ENCODE assay signal across 8 cellular contexts in the genomic region with DNA sequence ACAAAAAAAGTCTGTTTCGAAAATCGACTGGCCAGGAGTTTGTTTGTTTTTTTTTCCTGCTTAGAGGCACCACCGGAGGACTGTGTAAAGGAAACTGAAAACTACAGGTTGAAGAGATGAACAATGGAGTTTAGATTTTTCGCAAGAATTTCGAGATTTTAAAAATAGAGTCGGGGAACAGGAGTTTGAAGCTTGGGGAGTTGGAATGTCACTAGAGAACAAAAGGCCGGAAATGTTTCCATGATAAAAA. TPM values are rescaled to one million over a fixed set of nuclear protein-coding genes. Genes with fewer than 3 reads are reported as not detected.
DNase-seq lines count a peak whose midpoint lies in the region; ATAC-seq and TF ChIP-seq lines count a peak whose summit lies in the region.

No MANE protein-coding gene starts in this region.

- H3K9ac ChIP-seq in SK-N-MC (ENCODE audit: insufficient read length): peak overlapping the region; percentile 68
- H3K9ac ChIP-seq in fibroblast of lung (ENCODE audit: insufficient read depth, low read length): peak overlapping the region; percentile 74

- H3K4me2 ChIP-seq in fibroblast of lung (ENCODE audit: extremely low read depth, insufficient read depth, low read length): peak overlapping the region; percentile 44

- H4K20me1 ChIP-seq in fibroblast of lung (ENCODE audit: control insufficient read depth, extremely low read depth, insufficient read depth, low read length): no peaks in the 10 kb centered on the region

- peaks cover 3% of the 10 kb centered on the region for H3K4me1 ChIP-seq in fibroblast of lung (ENCODE audit: control insufficient read depth, extremely low read depth, insufficient read depth, low read length)
- H3K4me1 ChIP-seq in gastrocnemius medialis: peaks cover 24 to 30% of the 10 kb centered on the region in 2 donors

- in situ Hi-C loops in gastrocnemius medialis (cut with MboI; ENCODE audit: low sequenced_read_pairs in 4 of 4): loop anchor here in 2 of 4 donors (25.0 kb wide), 2 partner anchors 554 to 1821 kb away; no protein-coding TSS in a partner anchor

- intact Hi-C loops in gastrocnemius medialis (cut with DNase I; ENCODE audit: low total_unique reads): loop anchor here (1.0 to 10.0 kb wide), 5 partner anchors 78 to 1508 kb away; a partner anchor contains a TSS

- H3K27me3 ChIP-seq in fibroblast of lung (ENCODE audit: control insufficient read depth, insufficient read depth, low read length) (no peaks in the 10 kb centered on the region), gastrocnemius medialis (no peaks in the 10 kb centered on the region)

- ATAC-seq in GM21447 (IDR thresholded peaks at IDR 0.05; ENCODE audit: unreplicated experiment) (peak; percentile 4), gastrocnemius medialis (no peak), HG03460 (IDR thresholded peaks at IDR 0.05; ENCODE audit: unreplicated experiment) (no peak), GM19328 (IDR thresholded peaks at IDR 0.05; ENCODE audit: unreplicated experiment) (no peak)

- H3K79me2 ChIP-seq in fibroblast of lung (ENCODE audit: control insufficient read depth, insufficient read depth, low read length): peaks cover 64% of the 10 kb centered on the region

- H3K9me3 ChIP-seq in SK-N-MC (ENCODE audit: low read depth, low read length) (no peaks in the 10 kb centered on the region), fibroblast of lung (ENCODE audit: control insufficient read depth, insufficient read depth, low read depth, low read length) (no peaks in the 10 kb centered on the region), gastrocnemius medialis (no peaks in the 10 kb centered on the region)

- no peak for TF ChIP-seq POLR2A in gastrocnemius medialis (IDR thresholded peaks at IDR 0.05)

- no peak overlapping the region for H2AFZ ChIP-seq in fibroblast of lung (ENCODE audit: low read length)

- DNase-seq in SK-N-MC (ENCODE audit: low read depth, low spot score) (no peak), fibroblast of lung (ENCODE audit: low read depth in 2 of 2) (no peak), gastrocnemius medialis (no peak), nucleus accumbens (lab: John Stamatoyannopoulos, UW) (no peak), COLO668 (lab: John Stamatoyannopoulos, UW; ENCODE audit: unreplicated experiment) (no peak)

- TF ChIP-seq CTCF in fibroblast of lung (conservative IDR thresholded peaks at IDR 0.05 in 1 of 2, IDR thresholded peaks at IDR 0.05 in 1 of 2; ENCODE audit: low read depth in 1 of 2, low read length in 2 of 2) (no peak), gastrocnemius medialis (IDR thresholded peaks at IDR 0.05 in 4 of 5, conservative IDR thresholded peaks at IDR 0.05 in 1 of 5) (no peak)

- H3K27ac ChIP-seq in SK-N-MC: peak overlapping the region; percentile 93
- H3K27ac ChIP-seq in fibroblast of lung (ENCODE audit: insufficient read depth, low read length): peak overlapping the region; percentile 83
- H3K27ac ChIP-seq in gastrocnemius medialis: peak overlapping the region; percentile 98 to 99 (median 99)

- no peaks in the 10 kb centered on the region for H3K36me3 ChIP-seq in SK-N-MC (ENCODE audit: insufficient read depth, low read length)
- no peaks in the 10 kb centered on the region for H3K36me3 ChIP-seq in fibroblast of lung (ENCODE audit: control insufficient read depth, insufficient read depth, low read length)
- no peaks in the 10 kb centered on the region for H3K36me3 ChIP-seq in gastrocnemius medialis

- peak overlapping the region; percentile 82 for H3K4me3 ChIP-seq in SK-N-MC
- H3K4me3 ChIP-seq in fibroblast of lung (replicated peaks in 1 of 4; ENCODE audit: control extremely low read depth in 1 of 4, insufficient read depth in 1 of 4, low read depth in 3 of 4, low read length in 4 of 4): peak overlapping the region; percentile 80 to 99 (median 88)
- peak overlapping the region; percentile 71 to 96 (median 87) for H3K4me3 ChIP-seq in gastrocnemius medialis

RNA-seq across cellular contexts. Expression of a gene that starts 1.8 kb away (rescaled TPM):
- total RNA-seq in fibroblast of lung (121 and 129 TPM in 2 replicates), gastrocnemius medialis (100 to 1,000 TPM; 283 to 425 (median 344) TPM)
- polyA plus RNA-seq in fibroblast of lung: 218 and 224 TPM in 2 replicates
- 92.7 and 102 TPM in 2 replicates for polyA plus RNA-seq in fibroblast of lung (2012)
- polyA minus RNA-seq in fibroblast of lung (ENCODE audit: low replicate concordance): 267 and 323 TPM in 2 replicates
